Comparison of ENCODE assay signal across 9 cellular contexts in the genomic region with DNA sequence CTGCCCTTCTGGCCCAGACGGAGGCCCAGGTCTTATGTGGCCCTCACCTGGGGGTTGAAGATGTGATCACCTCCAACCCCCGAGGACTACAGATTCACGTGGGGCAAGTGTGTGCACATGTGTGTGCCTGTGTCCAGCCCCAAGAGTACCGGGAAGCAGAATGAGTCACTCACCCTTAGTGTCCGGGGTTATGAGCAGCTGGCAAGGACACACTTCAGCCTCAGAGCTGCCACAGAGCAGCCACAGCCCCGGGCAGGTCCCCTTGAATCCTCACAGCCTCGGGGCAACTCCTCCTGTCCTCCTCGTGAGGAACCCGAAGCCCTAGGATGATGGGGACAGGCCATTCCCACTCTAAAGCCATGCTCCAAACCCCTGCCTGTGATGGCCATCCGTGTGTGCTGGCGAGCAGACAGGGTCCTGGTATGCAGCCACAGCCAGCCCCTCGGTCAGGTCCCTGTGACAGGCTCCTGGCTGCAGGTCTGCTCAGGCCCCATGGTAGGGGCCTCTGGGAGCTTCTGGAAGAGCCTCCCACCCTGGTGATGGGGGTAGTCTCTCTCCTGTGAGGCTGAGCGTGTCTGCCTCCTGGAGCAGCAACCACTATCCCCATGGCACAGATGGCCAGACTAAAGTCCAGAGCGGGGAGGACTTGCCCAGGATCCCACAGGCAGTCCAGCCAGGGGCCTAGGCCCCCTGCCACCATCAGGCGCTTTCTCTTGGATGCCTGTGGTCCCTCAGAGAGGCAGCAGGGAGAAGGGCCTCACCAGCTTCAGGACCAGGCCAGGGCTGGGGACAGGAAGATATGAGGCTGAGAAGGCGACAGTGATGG. TPM values are rescaled to one million over a fixed set of nuclear protein-coding genes. Genes with fewer than 3 reads are reported as not detected.
DNase-seq lines count a peak whose midpoint lies in the region; ATAC-seq and TF ChIP-seq lines count a peak whose summit lies in the region.
"Had no signal": no experiment of that assay in that cellular context is flagged by ENCODE, and none has a peak within 500 bp of the region (broad histone marks: within the 10 kb centered on the region; RNA-seq: fewer than 3 reads in every experiment).

No MANE protein-coding gene starts in this region.

- TF ChIP-seq CTCF in RWPE2 (IDR thresholded peaks at IDR 0.05; ENCODE audit: poor library complexity, severe bottlenecking) (no peak), esophagus squamous epithelium (IDR thresholded peaks at IDR 0.05) (no peak)

- H3K27me3 ChIP-seq in RWPE2 (ENCODE audit: insufficient read depth, poor library complexity, severe bottlenecking) (no peaks in the 10 kb centered on the region), esophagus squamous epithelium (no peaks in the 10 kb centered on the region), mucosa of stomach (ENCODE audit: control insufficient read depth, insufficient read depth, low read length) (no peaks in the 10 kb centered on the region)
- H3K27me3 ChIP-seq: SJSA1 had no signal

- no peaks in the 10 kb centered on the region for H3K9me3 ChIP-seq in RWPE2 (ENCODE audit: severe bottlenecking)
- no peaks in the 10 kb centered on the region for H3K9me3 ChIP-seq in esophagus squamous epithelium
- H3K9me3 ChIP-seq in mucosa of stomach (ENCODE audit: control insufficient read depth, low read length): no peaks in the 10 kb centered on the region
- H3K9me3 ChIP-seq: SJSA1 had no signal

- 52 to 58% methylated on average over 2 to 4 of the region's 16 CpGs for WGBS in esophagus squamous epithelium, 2 donors

- H3K4me3 ChIP-seq in RWPE2 (ENCODE audit: severe bottlenecking): no peak overlapping the region
- peak overlapping the region in 3 of 4 donors; percentile 30 to 63 (median 42) for H3K4me3 ChIP-seq in esophagus squamous epithelium
- H3K4me3 ChIP-seq in mucosa of stomach (ENCODE audit: low read length): no peak overlapping the region
- H3K4me3 ChIP-seq: SJSA1 had no signal

- ATAC-seq in RWPE2 (ENCODE audit: low read depth) (peak; percentile 28; the same call in 2 of the 3 replicates), GM18511 (IDR thresholded peaks at IDR 0.05; ENCODE audit: unreplicated experiment) (no peak), HG03457 (IDR thresholded peaks at IDR 0.05; ENCODE audit: unreplicated experiment) (no peak), HG03432 (IDR thresholded peaks at IDR 0.05; ENCODE audit: unreplicated experiment) (no peak)

- peaks cover 5% of the 10 kb centered on the region; the same call in 1 of the 2 replicates for H3K36me3 ChIP-seq in RWPE2 (ENCODE audit: low read depth)
- peaks cover 13 to 28% (median 22%) of the 10 kb centered on the region in 3 donors for H3K36me3 ChIP-seq in esophagus squamous epithelium
- H3K36me3 ChIP-seq in mucosa of stomach (ENCODE audit: control insufficient read depth, insufficient read depth, low read length): peaks cover 8% of the 10 kb centered on the region

- H3K27ac ChIP-seq in RWPE2 (ENCODE audit: poor library complexity, severe bottlenecking) (no peak overlapping the region), esophagus squamous epithelium (peak overlapping the region; percentile 45 to 88 (median 72))
- H3K27ac ChIP-seq: SJSA1 had no signal

- TF ChIP-seq POLR2A in esophagus squamous epithelium (IDR thresholded peaks at IDR 0.05): no peak

- H3K4me1 ChIP-seq in RWPE2 (ENCODE audit: insufficient read depth, poor library complexity, severe bottlenecking) (no peaks in the 10 kb centered on the region), esophagus squamous epithelium (peaks cover 10 to 80% (median 32%) of the 10 kb centered on the region in 3 donors), mucosa of stomach (ENCODE audit: control insufficient read depth, insufficient read depth, low read length) (no peaks in the 10 kb centered on the region)
- H3K4me1 ChIP-seq: SJSA1 had no signal

- intact Hi-C loops in esophagus squamous epithelium (cut with DNase I): no loop called here

- peak; percentile 80 for DNase-seq in AG08395 (ENCODE audit: low spot score)
- DNase-seq in RWPE2 (ENCODE audit: low spot score): no peak
- no peak for DNase-seq in esophagus squamous epithelium (lab: John Stamatoyannopoulos, UW)
- DNase-seq in dedifferentiated amniotic fluid mesenchymal stem cell (ENCODE audit: extremely low spot score): no peak

- peak overlapping the region; percentile 39 for H3K9ac ChIP-seq in mucosa of stomach (ENCODE audit: low read length)

RNA-seq across cellular contexts. Expression of a gene that starts 0.9 kb away (rescaled TPM):
- 10 to 100 TPM in 3 of 4 donors, 1 to 10 TPM in 1; 5.6 to 69.4 (median 32.3) TPM for total RNA-seq in esophagus squamous epithelium
- total RNA-seq: SJSA1 had no signal

RNA-seq across cellular contexts. Expression of a gene that starts 37.7 kb away (rescaled TPM):
- total RNA-seq in esophagus squamous epithelium: 10 to 100 TPM; 58.9 to 79.5 (median 70.2) TPM

RNA-seq across cellular contexts. Expression of a gene that starts 40.4 kb away (rescaled TPM):
- total RNA-seq in esophagus squamous epithelium: 1 to 10 TPM in 3 of 4 donors, under 1 TPM in 1; 0.32 to 5.1 (median 1.9) TPM

RNA-seq across cellular contexts. Expression of a gene that starts 40.6 kb away (rescaled TPM):
- total RNA-seq in esophagus squamous epithelium: 10 to 100 TPM; 33.6 to 82.2 (median 40.6) TPM

RNA-seq across cellular contexts. Expression of a gene that starts 42.1 kb away (rescaled TPM):
- 1 to 10 TPM in 1 of 4 donors, not detected in 3; 4.1 TPM for total RNA-seq in esophagus squamous epithelium

Comparison
In these comparisons a context has a peak if more than half of its experiments do, and no peak if none do; other contexts are left out.
1. H3K4me3 ChIP-seq: peak in esophagus squamous epithelium (3 of 4); none in RWPE2 (single experiment) and mucosa of stomach (single experiment).